In genomic region chr17:48547839-48548686, GRCh38 we compare ENCODE assay signal across 9 cellular contexts. TPM values are rescaled to one million over a fixed set of nuclear protein-coding genes. Genes with fewer than 3 reads are reported as not detected.
A peak's percentile ranks its signal among the peaks of the same experiment; 100 is the strongest.
DNase-seq lines count a peak whose midpoint lies in the region; ATAC-seq, FAIRE-seq and TF ChIP-seq lines count a peak whose summit lies in the region.
"Had no signal": no experiment of that assay in that cellular context is flagged by ENCODE, and none has a peak within 500 bp of the region (broad histone marks: within the 10 kb centered on the region; RNA-seq: fewer than 3 reads in every experiment).

No MANE protein-coding gene starts in this region.

- H3K27ac ChIP-seq in HepG2 (ENCODE audit: extremely low read length, insufficient read depth, low read length) (no peak overlapping the region), tibial artery (peak overlapping the region in 1 of 2 donors; percentile 95)

- TF ChIP-seq CTCF in HepG2 (CRISPR knock-in tag; IDR thresholded peaks at IDR 0.05) (no peak), tibial artery (IDR thresholded peaks at IDR 0.05) (no peak)

- no peak for TF ChIP-seq RAD21 in HepG2 (CRISPR knock-in tag; IDR thresholded peaks at IDR 0.05)

- no peaks in the 10 kb centered on the region for H3K36me3 Mint-ChIP-seq in activated naive CD8-positive, alpha-beta T cell treated with anti-CD3 and anti-CD28 coated beads for 36 hours

- intact Hi-C loops in HepG2 (cut with micrococcal nuclease; ENCODE audit: unreplicated experiment): no loop called here
- intact Hi-C loops in tibial artery (cut with DNase I; ENCODE audit: low total_unique reads): no loop called here

- H3K36me3 ChIP-seq in HepG2 (replicated peaks in 1 of 2; ENCODE audit: control insufficient read depth in 1 of 2, insufficient read depth in 2 of 2, low read length in 2 of 2) (no peaks in the 10 kb centered on the region), tibial artery (no peaks in the 10 kb centered on the region)

- no TSS peak for BruUV-seq in HepG2 (replicated peaks; lab: Mats Ljungman, UMichigan)

- H3K4me1 ChIP-seq in HepG2 (ENCODE audit: insufficient read depth, low read length) (no peaks in the 10 kb centered on the region), tibial artery (peaks cover 0 to 36% (median 29%) of the 10 kb centered on the region in 4 donors)

- peak overlapping the region; percentile 81 for H3K27ac Mint-ChIP-seq in activated naive CD8-positive, alpha-beta T cell treated with anti-CD3 and anti-CD28 coated beads for 36 hours

- peaks cover 5% of the 10 kb centered on the region for H3K27me3 Mint-ChIP-seq in activated naive CD8-positive, alpha-beta T cell treated with anti-CD3 and anti-CD28 coated beads for 36 hours

- FAIRE-seq in HepG2 (lab: Jason Lieb, UNC): no peak

- no peak overlapping the region for H3K9ac ChIP-seq in HepG2 (ENCODE audit: insufficient read depth, low read depth, low read length)

- no peak overlapping the region for H3K4me2 ChIP-seq in HepG2 (ENCODE audit: low read depth, low read length)

- no peaks in the 10 kb centered on the region for H3K9me3 Mint-ChIP-seq in activated naive CD8-positive, alpha-beta T cell treated with anti-CD3 and anti-CD28 coated beads for 36 hours
- H3K9me3 Mint-ChIP-seq: activated naive CD4-positive, alpha-beta T cell treated with anti-CD3 and anti-CD28 coated beads, Interleukin-2, amount 50 U/mL, for 72 hours had no signal

- no peaks in the 10 kb centered on the region for H3K79me2 ChIP-seq in HepG2 (ENCODE audit: insufficient read depth, low read length)

- H3K4me3 ChIP-seq in HepG2 (replicated peaks in 1 of 3; ENCODE audit: insufficient read depth in 1 of 3, low read depth in 2 of 3, low read length in 3 of 3): no peak overlapping the region
- H3K4me3 ChIP-seq in tibial artery: peak overlapping the region; percentile 30 to 49

- no peak for TF ChIP-seq POLR2A in HepG2 (IDR thresholded peaks at IDR 0.05; ENCODE audit: insufficient read depth in 1 of 2, low read depth in 2 of 2, low read length in 2 of 2)

- H3K27me3 ChIP-seq in HepG2 (ENCODE audit: control insufficient read depth in 1 of 2, insufficient read depth in 2 of 2, low read length in 2 of 2) (peaks cover 16 to 94% of the 10 kb centered on the region in 2 experiments), tibial artery (peaks cover 0 to 5% of the 10 kb centered on the region in 2 donors)

- TF ChIP-seq EP300 in HepG2 (IDR thresholded peaks at IDR 0.05; ENCODE audit: low read depth in 2 of 2, low read length in 2 of 2) (no peak), HepG2 (CRISPR knock-in tag; IDR thresholded peaks at IDR 0.05; ENCODE audit: borderline replicate concordance) (no peak)

- ATAC-seq in HepG2: no peak
- no peak for ATAC-seq in HG03439 (IDR thresholded peaks at IDR 0.05; ENCODE audit: unreplicated experiment)
- no peak for ATAC-seq in HG03457 (IDR thresholded peaks at IDR 0.05; ENCODE audit: unreplicated experiment)
- no peak for ATAC-seq in GM21390 (IDR thresholded peaks at IDR 0.05; ENCODE audit: unreplicated experiment)

- H2AFZ ChIP-seq in HepG2 (ENCODE audit: low read length): no peak overlapping the region

- POLR2A ChIA-PET in HepG2 (lab: Yijun Ruan, JAX): no interaction called here

- peak; percentile 32 for DNase-seq in activated gamma-delta T cell treated with Interleukin-2 at 50 U/mL for 16 hours
- DNase-seq in activated gamma-delta T cell (lab: John Stamatoyannopoulos, UW): no peak
- DNase-seq in activated naive CD8-positive, alpha-beta T cell treated with anti-CD3 and anti-CD28 coated beads for 36 hours: peak; percentile 42
- DNase-seq in HepG2 (ENCODE audit: low spot score): no peak
- DNase-seq in tibial artery: no peak

- 34% methylated on average over 27 of the region's 27 CpGs for WGBS in HepG2 (ENCODE audit: low lambda C conversion rate)

- H3K9me3 ChIP-seq in HepG2 (ENCODE audit: low read length): no peaks in the 10 kb centered on the region
- H3K9me3 ChIP-seq in tibial artery: no peaks in the 10 kb centered on the region

- in situ Hi-C loops in HepG2 (cut with HindIII; ENCODE audit: extremely low pct_ligation_motif_present, low pct_unique_long_range_greater_than_20kb): no loop called here

- peak overlapping the region; percentile 59 for H3K4me3 Mint-ChIP-seq in activated naive CD8-positive, alpha-beta T cell treated with anti-CD3 and anti-CD28 coated beads for 36 hours

- H3K4me1 Mint-ChIP-seq in activated naive CD8-positive, alpha-beta T cell treated with anti-CD3 and anti-CD28 coated beads for 36 hours: peaks cover 34% of the 10 kb centered on the region

- H4K20me1 ChIP-seq in HepG2 (ENCODE audit: insufficient read depth, low read length): no peaks in the 10 kb centered on the region; the same call in 1 of the 2 replicates

- CTCF ChIA-PET in HepG2 (lab: Yijun Ruan, JAX; ENCODE audit: low intra/inter-chr PET ratio, low total read pairs): no interaction called here

RNA-seq across cellular contexts. Expression of gene HOXB2, which starts 3.2 kb away (rescaled TPM):
- total RNA-seq in activated naive CD8-positive, alpha-beta T cell treated with anti-CD3 and anti-CD28 coated beads for 36 hours: 1 to 10 TPM; 7.4 to 7.7 TPM
- not detected in 2 replicates for total RNA-seq in HepG2 (2016; rRNA removed; fragmentation: Illumina TruSeq; extraction: Trizol)
- not detected in 2 replicates for total RNA-seq in HepG2 (2016; cell fraction: cytosol; rRNA removed; fragmentation: Illumina TruSeq; extraction: Trizol; ENCODE audit: low read depth)
- not detected in 2 replicates for total RNA-seq in HepG2 (2016; cell fraction: insoluble cytoplasmic fraction; rRNA removed; fragmentation: Illumina TruSeq; extraction: Trizol)
- total RNA-seq in HepG2 (2016; cell fraction: membrane; rRNA removed; fragmentation: Illumina TruSeq; extraction: Trizol): not detected in 2 replicates
- total RNA-seq in HepG2 (2016; cell fraction: nucleus; rRNA removed; fragmentation: Illumina TruSeq; extraction: Trizol): not detected in 2 replicates
- not detected in 2 replicates for polyA plus RNA-seq in HepG2 (2011; rRNA removed)
- not detected in 2 replicates for polyA plus RNA-seq in HepG2 (2011; cell fraction: cytosol; rRNA removed)
- not detected in 2 replicates for polyA plus RNA-seq in HepG2 (2011; cell fraction: nucleus; rRNA removed)
- polyA plus RNA-seq in HepG2 (2012): not detected in 2 replicates
- not detected in 2 replicates for polyA plus RNA-seq in HepG2 (2016; cell fraction: cytosol; fragmentation: Illumina TruSeq; extraction: Trizol; ENCODE audit: low read depth)
- not detected in 2 replicates for polyA plus RNA-seq in HepG2 (2016; cell fraction: insoluble cytoplasmic fraction; fragmentation: Illumina TruSeq; extraction: Trizol; ENCODE audit: low read depth)
- polyA plus RNA-seq in HepG2 (2016; cell fraction: membrane; fragmentation: Illumina TruSeq; extraction: Trizol; ENCODE audit: low read depth): not detected in 2 replicates
- polyA plus RNA-seq in HepG2 (2016; cell fraction: nucleus; fragmentation: Illumina TruSeq; extraction: Trizol; ENCODE audit: insufficient read depth, low read depth): not detected in 2 replicates
- 0.28 TPM in 1 of 2 replicates, not detected in the other for polyA minus RNA-seq in HepG2 (2011; rRNA and poly(A)+ RNA removed; ENCODE audit: low replicate concordance)
- polyA minus RNA-seq in HepG2 (2011; cell fraction: cytosol; rRNA and poly(A)+ RNA removed): not detected in 2 replicates
- not detected in 2 replicates for polyA minus RNA-seq in HepG2 (2011; cell fraction: nucleus; rRNA and poly(A)+ RNA removed)

RNA-seq across cellular contexts. Expression of gene HOXB1, which starts 17.3 kb away (rescaled TPM):
- total RNA-seq in activated naive CD8-positive, alpha-beta T cell treated with anti-CD3 and anti-CD28 coated beads for 36 hours: not detected
- not detected in 2 replicates for total RNA-seq in HepG2 (2016; rRNA removed; fragmentation: Illumina TruSeq; extraction: Trizol)
- not detected in 2 replicates for total RNA-seq in HepG2 (2016; cell fraction: cytosol; rRNA removed; fragmentation: Illumina TruSeq; extraction: Trizol; ENCODE audit: low read depth)
- not detected in 2 replicates for total RNA-seq in HepG2 (2016; cell fraction: insoluble cytoplasmic fraction; rRNA removed; fragmentation: Illumina TruSeq; extraction: Trizol)
- total RNA-seq in HepG2 (2016; cell fraction: membrane; rRNA removed; fragmentation: Illumina TruSeq; extraction: Trizol): not detected in 2 replicates
- not detected in 2 replicates for total RNA-seq in HepG2 (2016; cell fraction: nucleus; rRNA removed; fragmentation: Illumina TruSeq; extraction: Trizol)
- not detected in 2 replicates for polyA plus RNA-seq in HepG2 (2011; rRNA removed)
- polyA plus RNA-seq in HepG2 (2011; cell fraction: cytosol; rRNA removed): not detected in 2 replicates
- not detected in 2 replicates for polyA plus RNA-seq in HepG2 (2011; cell fraction: nucleus; rRNA removed)
- not detected in 2 replicates for polyA plus RNA-seq in HepG2 (2012)
- not detected in 2 replicates for polyA plus RNA-seq in HepG2 (2016; cell fraction: cytosol; fragmentation: Illumina TruSeq; extraction: Trizol; ENCODE audit: low read depth)
- not detected in 2 replicates for polyA plus RNA-seq in HepG2 (2016; cell fraction: insoluble cytoplasmic fraction; fragmentation: Illumina TruSeq; extraction: Trizol; ENCODE audit: low read depth)
- polyA plus RNA-seq in HepG2 (2016; cell fraction: membrane; fragmentation: Illumina TruSeq; extraction: Trizol; ENCODE audit: low read depth): not detected in 2 replicates
- not detected in 2 replicates for polyA plus RNA-seq in HepG2 (2016; cell fraction: nucleus; fragmentation: Illumina TruSeq; extraction: Trizol; ENCODE audit: insufficient read depth, low read depth)
- polyA minus RNA-seq in HepG2 (2011; rRNA and poly(A)+ RNA removed; ENCODE audit: low replicate concordance): not detected in 2 replicates
- polyA minus RNA-seq in HepG2 (2011; cell fraction: cytosol; rRNA and poly(A)+ RNA removed): not detected in 2 replicates
- polyA minus RNA-seq in HepG2 (2011; cell fraction: nucleus; rRNA and poly(A)+ RNA removed): not detected in 2 replicates
- total RNA-seq: activated naive CD4-positive, alpha-beta T cell treated with anti-CD3 and anti-CD28 coated beads, Interleukin-2, amount 50 U/mL, for 72 hours had no signal

RNA-seq across cellular contexts. Expression of gene HOXB4, which starts 30.1 kb away (rescaled TPM):
- 1 to 10 TPM; 1.3 to 1.9 TPM for total RNA-seq in activated naive CD8-positive, alpha-beta T cell treated with anti-CD3 and anti-CD28 coated beads for 36 hours
- total RNA-seq in HepG2 (2016; rRNA removed; fragmentation: Illumina TruSeq; extraction: Trizol): not detected in 2 replicates
- total RNA-seq in HepG2 (2016; cell fraction: cytosol; rRNA removed; fragmentation: Illumina TruSeq; extraction: Trizol; ENCODE audit: low read depth): not detected in 2 replicates
- total RNA-seq in HepG2 (2016; cell fraction: insoluble cytoplasmic fraction; rRNA removed; fragmentation: Illumina TruSeq; extraction: Trizol): not detected in 2 replicates
- not detected in 2 replicates for total RNA-seq in HepG2 (2016; cell fraction: membrane; rRNA removed; fragmentation: Illumina TruSeq; extraction: Trizol)
- total RNA-seq in HepG2 (2016; cell fraction: nucleus; rRNA removed; fragmentation: Illumina TruSeq; extraction: Trizol): not detected in 2 replicates
- polyA plus RNA-seq in HepG2 (2011; rRNA removed): not detected in 2 replicates
- not detected in 2 replicates for polyA plus RNA-seq in HepG2 (2011; cell fraction: cytosol; rRNA removed)
- polyA plus RNA-seq in HepG2 (2011; cell fraction: nucleus; rRNA removed): not detected in 2 replicates
- polyA plus RNA-seq in HepG2 (2012): not detected in 2 replicates
- polyA plus RNA-seq in HepG2 (2016; cell fraction: cytosol; fragmentation: Illumina TruSeq; extraction: Trizol; ENCODE audit: low read depth): not detected in 2 replicates
- polyA plus RNA-seq in HepG2 (2016; cell fraction: insoluble cytoplasmic fraction; fragmentation: Illumina TruSeq; extraction: Trizol; ENCODE audit: low read depth): not detected in 2 replicates
- not detected in 2 replicates for polyA plus RNA-seq in HepG2 (2016; cell fraction: membrane; fragmentation: Illumina TruSeq; extraction: Trizol; ENCODE audit: low read depth)
- not detected in 2 replicates for polyA plus RNA-seq in HepG2 (2016; cell fraction: nucleus; fragmentation: Illumina TruSeq; extraction: Trizol; ENCODE audit: insufficient read depth, low read depth)
- polyA minus RNA-seq in HepG2 (2011; rRNA and poly(A)+ RNA removed; ENCODE audit: low replicate concordance): 0.04 and 0.49 TPM in 2 replicates
- polyA minus RNA-seq in HepG2 (2011; cell fraction: cytosol; rRNA and poly(A)+ RNA removed): not detected in 2 replicates
- polyA minus RNA-seq in HepG2 (2011; cell fraction: nucleus; rRNA and poly(A)+ RNA removed): not detected in 2 replicates

RNA-seq across cellular contexts. Expression of gene HOXB3, which starts 42.0 kb away (rescaled TPM):
- 1 to 10 TPM; 1.4 to 2.0 TPM for total RNA-seq in activated naive CD8-positive, alpha-beta T cell treated with anti-CD3 and anti-CD28 coated beads for 36 hours
- not detected in 2 replicates for total RNA-seq in HepG2 (2016; rRNA removed; fragmentation: Illumina TruSeq; extraction: Trizol)
- not detected in 2 replicates for total RNA-seq in HepG2 (2016; cell fraction: cytosol; rRNA removed; fragmentation: Illumina TruSeq; extraction: Trizol; ENCODE audit: low read depth)
- total RNA-seq in HepG2 (2016; cell fraction: insoluble cytoplasmic fraction; rRNA removed; fragmentation: Illumina TruSeq; extraction: Trizol): not detected in 2 replicates
- total RNA-seq in HepG2 (2016; cell fraction: membrane; rRNA removed; fragmentation: Illumina TruSeq; extraction: Trizol): not detected in 2 replicates
- not detected in 2 replicates for total RNA-seq in HepG2 (2016; cell fraction: nucleus; rRNA removed; fragmentation: Illumina TruSeq; extraction: Trizol)
- polyA plus RNA-seq in HepG2 (2011; rRNA removed): not detected in 2 replicates
- polyA plus RNA-seq in HepG2 (2011; cell fraction: cytosol; rRNA removed): not detected in 2 replicates
- 0.28 TPM in 1 of 2 replicates, not detected in the other for polyA plus RNA-seq in HepG2 (2011; cell fraction: nucleus; rRNA removed)
- not detected in 2 replicates for polyA plus RNA-seq in HepG2 (2012)
- polyA plus RNA-seq in HepG2 (2016; cell fraction: cytosol; fragmentation: Illumina TruSeq; extraction: Trizol; ENCODE audit: low read depth): not detected in 2 replicates
- not detected in 2 replicates for polyA plus RNA-seq in HepG2 (2016; cell fraction: insoluble cytoplasmic fraction; fragmentation: Illumina TruSeq; extraction: Trizol; ENCODE audit: low read depth)
- not detected in 2 replicates for polyA plus RNA-seq in HepG2 (2016; cell fraction: membrane; fragmentation: Illumina TruSeq; extraction: Trizol; ENCODE audit: low read depth)
- not detected in 2 replicates for polyA plus RNA-seq in HepG2 (2016; cell fraction: nucleus; fragmentation: Illumina TruSeq; extraction: Trizol; ENCODE audit: insufficient read depth, low read depth)
- 2.3 TPM in 1 of 2 replicates, not detected in the other for polyA minus RNA-seq in HepG2 (2011; rRNA and poly(A)+ RNA removed; ENCODE audit: low replicate concordance)
- polyA minus RNA-seq in HepG2 (2011; cell fraction: cytosol; rRNA and poly(A)+ RNA removed): not detected in 2 replicates
- polyA minus RNA-seq in HepG2 (2011; cell fraction: nucleus; rRNA and poly(A)+ RNA removed): not detected in 2 replicates

RNA-seq across cellular contexts. Expression of gene HOXB5, which starts 45.5 kb away (rescaled TPM):
- not detected for total RNA-seq in activated naive CD8-positive, alpha-beta T cell treated with anti-CD3 and anti-CD28 coated beads for 36 hours
- total RNA-seq in HepG2 (2016; rRNA removed; fragmentation: Illumina TruSeq; extraction: Trizol): not detected in 2 replicates
- not detected in 2 replicates for total RNA-seq in HepG2 (2016; cell fraction: cytosol; rRNA removed; fragmentation: Illumina TruSeq; extraction: Trizol; ENCODE audit: low read depth)
- not detected in 2 replicates for total RNA-seq in HepG2 (2016; cell fraction: insoluble cytoplasmic fraction; rRNA removed; fragmentation: Illumina TruSeq; extraction: Trizol)
- total RNA-seq in HepG2 (2016; cell fraction: membrane; rRNA removed; fragmentation: Illumina TruSeq; extraction: Trizol): not detected in 2 replicates
- not detected in 2 replicates for total RNA-seq in HepG2 (2016; cell fraction: nucleus; rRNA removed; fragmentation: Illumina TruSeq; extraction: Trizol)
- not detected in 2 replicates for polyA plus RNA-seq in HepG2 (2011; rRNA removed)
- polyA plus RNA-seq in HepG2 (2011; cell fraction: cytosol; rRNA removed): not detected in 2 replicates
- not detected in 2 replicates for polyA plus RNA-seq in HepG2 (2011; cell fraction: nucleus; rRNA removed)
- polyA plus RNA-seq in HepG2 (2012): not detected in 2 replicates
- not detected in 2 replicates for polyA plus RNA-seq in HepG2 (2016; cell fraction: cytosol; fragmentation: Illumina TruSeq; extraction: Trizol; ENCODE audit: low read depth)
- polyA plus RNA-seq in HepG2 (2016; cell fraction: insoluble cytoplasmic fraction; fragmentation: Illumina TruSeq; extraction: Trizol; ENCODE audit: low read depth): not detected in 2 replicates
- polyA plus RNA-seq in HepG2 (2016; cell fraction: membrane; fragmentation: Illumina TruSeq; extraction: Trizol; ENCODE audit: low read depth): not detected in 2 replicates
- polyA plus RNA-seq in HepG2 (2016; cell fraction: nucleus; fragmentation: Illumina TruSeq; extraction: Trizol; ENCODE audit: insufficient read depth, low read depth): not detected in 2 replicates
- polyA minus RNA-seq in HepG2 (2011; rRNA and poly(A)+ RNA removed; ENCODE audit: low replicate concordance): 0.49 TPM in 1 of 2 replicates, not detected in the other
- not detected in 2 replicates for polyA minus RNA-seq in HepG2 (2011; cell fraction: cytosol; rRNA and poly(A)+ RNA removed)
- not detected in 2 replicates for polyA minus RNA-seq in HepG2 (2011; cell fraction: nucleus; rRNA and poly(A)+ RNA removed)
- total RNA-seq: activated naive CD4-positive, alpha-beta T cell treated with anti-CD3 and anti-CD28 coated beads, Interleukin-2, amount 50 U/mL, for 72 hours had no signal

Comparison
In these comparisons a context has a peak if more than half of its experiments do, and no peak if none do; other contexts are left out.
1. DNase-seq: peak in activated gamma-delta T cell treated with Interleukin-2 at 50 U/mL for 16 hours (single experiment) and activated naive CD8-positive, alpha-beta T cell treated with anti-CD3 and anti-CD28 coated beads for 36 hours (single experiment); none in activated gamma-delta T cell (single experiment), HepG2 (single experiment) and tibial artery (0 of 2).
2. H3K4me3 ChIP-seq: peak in tibial artery (2 of 2); none in HepG2 (0 of 3).